ENCODE assay signal across 8 cellular contexts in genomic region chr10:117543245-117543998, GRCh38. TPM values are rescaled to one million over a fixed set of nuclear protein-coding genes. Genes with fewer than 3 reads are reported as not detected.
DNase-seq lines count a peak whose midpoint lies in the region; ATAC-seq and TF ChIP-seq lines count a peak whose summit lies in the region.

No MANE protein-coding gene starts in this region.

- DNase-seq in Calu3: peak; percentile 15
- DNase-seq in NT2/D1 (ENCODE audit: low read depth, low spot score): no peak
- DNase-seq in trophoblast cell: peak in 1 of 2 donors; percentile 3
- DNase-seq in substantia nigra (lab: John Stamatoyannopoulos, UW): no peak
- DNase-seq in G401 (ENCODE audit: low spot score): no peak
- no peak for DNase-seq in immature natural killer cell

- H3K4me1 ChIP-seq in NT2/D1 (ENCODE audit: insufficient read depth, insufficient read length) (peaks cover 4% of the 10 kb centered on the region), trophoblast cell (ENCODE audit: control insufficient read depth in 1 of 2, insufficient read depth in 2 of 2, low read length in 2 of 2) (peaks cover 0 to 8% of the 10 kb centered on the region in 2 experiments)

- H2AFZ ChIP-seq in trophoblast cell (ENCODE audit: insufficient read depth, low read length, poor library complexity): peak overlapping the region; percentile 44

- peak; percentile 18 for ATAC-seq in esophagus mucosa
- ATAC-seq in HG03342 (IDR thresholded peaks at IDR 0.05; ENCODE audit: unreplicated experiment): no peak

- no peaks in the 10 kb centered on the region for H3K79me1 ChIP-seq in trophoblast cell (ENCODE audit: low read length)

- H3K4me3 Mint-ChIP-seq in Calu3 (ENCODE audit: low read depth, unreplicated experiment) (peak overlapping the region; percentile 50), immature natural killer cell (no peak overlapping the region)

- in situ Hi-C loops in G401 (cut with HindIII; ENCODE audit: low sequenced_read_pairs): no loop called here

- no peaks in the 10 kb centered on the region for H3K36me3 Mint-ChIP-seq in Calu3 (ENCODE audit: insufficient read depth, unreplicated experiment)
- H3K36me3 Mint-ChIP-seq in immature natural killer cell: no peaks in the 10 kb centered on the region

- no peak overlapping the region for H4K12ac ChIP-seq in trophoblast cell (ENCODE audit: low read depth, low read length)

- no TSS peak for BruUV-seq in Calu3 (replicated peaks; lab: Mats Ljungman, UMichigan)

- H2AK5ac ChIP-seq in trophoblast cell (ENCODE audit: low read length): no peak overlapping the region

- no peak overlapping the region for H2BK120ac ChIP-seq in trophoblast cell (ENCODE audit: insufficient read depth, low read length, poor library complexity)

- H3K9me3 ChIP-seq in NT2/D1 (ENCODE audit: insufficient read depth, low read length) (no peaks in the 10 kb centered on the region), trophoblast cell (ENCODE audit: insufficient read depth, low read depth, low read length) (peaks cover 2% of the 10 kb centered on the region)

- H3K9ac ChIP-seq in NT2/D1 (ENCODE audit: insufficient read length, low read depth) (peak overlapping the region; percentile 67), trophoblast cell (ENCODE audit: low read length) (no peak overlapping the region)

- no peaks in the 10 kb centered on the region for H3K79me2 ChIP-seq in trophoblast cell (ENCODE audit: control insufficient read depth, insufficient read depth, low read length, poor library complexity)

- H3K4me1 Mint-ChIP-seq in Calu3 (ENCODE audit: low read depth, unreplicated experiment) (no peaks in the 10 kb centered on the region), immature natural killer cell (peaks cover 6% of the 10 kb centered on the region in 2 donors)

- CTCF ChIA-PET in Calu3 (lab: Charles Lee): interaction anchor here (0.6 to 1.2 kb wide), 4 partner anchors 38 to 802 kb away, joined by 3 to 6 read pairs (median 3); no protein-coding TSS in a partner anchor

- no peak for TF ChIP-seq CTCF in Calu3 (IDR thresholded peaks at IDR 0.05; ENCODE audit: unreplicated experiment)

- H3K9me3 Mint-ChIP-seq in Calu3 (ENCODE audit: low read depth, unreplicated experiment) (no peaks in the 10 kb centered on the region), immature natural killer cell (peaks cover 0 to 4% (median under 1%) of the 10 kb centered on the region in 6 donors)

- no peak overlapping the region for H3K23ac ChIP-seq in trophoblast cell (ENCODE audit: low read length)

- H3K4me2 ChIP-seq in trophoblast cell (ENCODE audit: low read length): peak overlapping the region; percentile 49

- no peak overlapping the region for H4K91ac ChIP-seq in trophoblast cell (ENCODE audit: low read depth, low read length)

- H3K27me3 Mint-ChIP-seq in Calu3 (ENCODE audit: unreplicated experiment) (peaks cover 74% of the 10 kb centered on the region), immature natural killer cell (ENCODE audit: low read depth in 3 of 3) (peaks cover 23 to 50% (median 35%) of the 10 kb centered on the region in 3 donors)

- H2BK5ac ChIP-seq in trophoblast cell (ENCODE audit: low read depth, low read length, poor library complexity): no peak overlapping the region

- H3K18ac ChIP-seq in trophoblast cell (ENCODE audit: low read length): no peak overlapping the region

- no peak overlapping the region for H4K8ac ChIP-seq in trophoblast cell (ENCODE audit: low read depth, low read length)

- H3K27me3 ChIP-seq in NT2/D1 (ENCODE audit: insufficient read depth, insufficient read length): peaks cover 98% of the 10 kb centered on the region
- peaks cover 93% of the 10 kb centered on the region for H3K27me3 ChIP-seq in trophoblast cell (ENCODE audit: insufficient read depth, low read length)

- H3K36me3 ChIP-seq in NT2/D1 (ENCODE audit: insufficient read depth, insufficient read length, low read length) (no peaks in the 10 kb centered on the region), trophoblast cell (ENCODE audit: control insufficient read depth in 1 of 2, insufficient read depth in 2 of 2, low read length in 2 of 2) (no peaks in the 10 kb centered on the region)

- no CpG with 5 or more reads among the region's 88 CpGs for WGBS in trophoblast cell (ENCODE audit: extremely low coverage, insufficient coverage, insufficient read length)

- H3K4me3 ChIP-seq in NT2/D1 (ENCODE audit: insufficient read length, low read depth): peak overlapping the region; percentile 24
- H3K4me3 ChIP-seq in trophoblast cell (ENCODE audit: low read depth, low read length): peak overlapping the region; percentile 62

- no peak overlapping the region for H3K14ac ChIP-seq in trophoblast cell (ENCODE audit: low read length)

- intact Hi-C loops in Calu3 (cut with micrococcal nuclease; ENCODE audit: unreplicated experiment): no loop called here

- H3K4ac ChIP-seq in trophoblast cell (ENCODE audit: low read depth, low read length): no peak overlapping the region

- no peak overlapping the region for H3K27ac Mint-ChIP-seq in Calu3 (ENCODE audit: unreplicated experiment)
- no peak overlapping the region for H3K27ac Mint-ChIP-seq in immature natural killer cell

- no peak overlapping the region for H2BK12ac ChIP-seq in trophoblast cell (ENCODE audit: low read length)

- no peak overlapping the region for H3K27ac ChIP-seq in trophoblast cell (ENCODE audit: low read depth, low read length)
- no peak overlapping the region for H3K27ac ChIP-seq in substantia nigra (ENCODE audit: low read depth, low read length, poor library complexity, severe bottlenecking)

RNA-seq across cellular contexts. Expression of gene EMX2, which starts 0.9 kb away (rescaled TPM):
- total RNA-seq in Calu3 (2022): not detected in 2 replicates
- total RNA-seq in esophagus mucosa: not detected
- polyA plus RNA-seq in trophoblast cell (2013): 0.05 TPM in 1 of 2 replicates, not detected in the other
- total RNA-seq in G401 (2014; rRNA removed; shearing (Covaris generic)): not detected in 2 replicates
- polyA plus RNA-seq in immature natural killer cell: not detected
